1 cellular context compared by ENCODE assay signal in genomic region chr4:139301143-139301820, GRCh38.
TF ChIP-seq lines count a peak whose summit lies in the region.

TSS of gene NAA15 (plus strand) at chr4:139301505. CDS start at chr4:139301778, 273 bp downstream.

TF ChIP-seq in HepG2, 621 proteins besides CTCF, POLR2A, EP300 and RAD21 (continued from another document and continues in another):
- TF ChIP-seq ZNF318 (CRISPR knock-in tag; IDR thresholded peaks at IDR 0.05) (no peak), ETV6 (CRISPR knock-in tag; conservative IDR thresholded peaks at IDR 0.05) (no peak), SOX13 (IDR thresholded peaks at IDR 0.05) (no peak), SOX13 (CRISPR knock-in tag; conservative IDR thresholded peaks at IDR 0.05 in 1 of 2, IDR thresholded peaks at IDR 0.05 in 1 of 2) (peak in 1 of 2 experiments; percentile 52; a peak in 1 of 4 replicates), PAX8 (CRISPR knock-in tag; IDR thresholded peaks at IDR 0.05; ENCODE audit: borderline replicate concordance) (no peak), DMAP1 (CRISPR knock-in tag; IDR thresholded peaks at IDR 0.05) (peak; percentile 96), ZNF329 (CRISPR knock-in tag; IDR thresholded peaks at IDR 0.05; ENCODE audit: low read depth) (0 out of 2 replicates have a peak, but pooled peaks have one; percentile 75), ZNF558 (CRISPR knock-in tag; IDR thresholded peaks at IDR 0.05; ENCODE audit: borderline replicate concordance) (no peak), HMG20A (CRISPR knock-in tag; IDR thresholded peaks at IDR 0.05; ENCODE audit: borderline replicate concordance) (no peak), HNF4A (CRISPR knock-in tag; IDR thresholded peaks at IDR 0.05) (no peak; the same call in 1 of the 2 replicates), ELF1 (CRISPR knock-in tag; IDR thresholded peaks at IDR 0.05) (peak; percentile 63), ZKSCAN1 (IDR thresholded peaks at IDR 0.05; ENCODE audit: low read length) (no peak), ATF7-NPFF (CRISPR knock-in tag; IDR thresholded peaks at IDR 0.05; ENCODE audit: low read depth) (peak; percentile 10), ZSCAN31 (CRISPR knock-in tag; IDR thresholded peaks at IDR 0.05; ENCODE audit: low read depth) (peak; percentile 54; the same call in 1 of the 2 replicates), EED (CRISPR knock-in tag; IDR thresholded peaks at IDR 0.05) (peak; percentile 43; the same call in 1 of the 2 replicates), TAF15 (IDR thresholded peaks at IDR 0.05; ENCODE audit: low read depth, low read length, poor library complexity, severe bottlenecking) (no peak), ZNF563 (CRISPR knock-in tag; IDR thresholded peaks at IDR 0.05) (no peak), BATF2 (CRISPR knock-in tag; IDR thresholded peaks at IDR 0.05) (no peak), MAF1 (CRISPR knock-in tag; IDR thresholded peaks at IDR 0.05; ENCODE audit: borderline replicate concordance) (no peak), ZSCAN29 (CRISPR knock-in tag; conservative IDR thresholded peaks at IDR 0.05) (no peak), FOSL2 (CRISPR knock-in tag; IDR thresholded peaks at IDR 0.05) (no peak; the same call in none of the 2 replicates), ELK4 (CRISPR knock-in tag; IDR thresholded peaks at IDR 0.05; ENCODE audit: borderline replicate concordance) (no peak), ZNF841 (CRISPR knock-in tag; IDR thresholded peaks at IDR 0.05; ENCODE audit: borderline replicate concordance) (no peak), ZNF75D (CRISPR knock-in tag; IDR thresholded peaks at IDR 0.05; ENCODE audit: borderline replicate concordance) (peak; percentile 58; the same call in 1 of the 2 replicates), PBX3 (CRISPR knock-in tag; IDR thresholded peaks at IDR 0.05; ENCODE audit: borderline replicate concordance) (no peak), NCOA1 (CRISPR knock-in tag; IDR thresholded peaks at IDR 0.05) (no peak; the same call in 1 of the 2 replicates), ZNF24 (IDR thresholded peaks at IDR 0.05) (no peak), THAP9 (CRISPR knock-in tag; IDR thresholded peaks at IDR 0.05; ENCODE audit: borderline replicate concordance) (peak; percentile 98), ASH2L (IDR thresholded peaks at IDR 0.05; ENCODE audit: insufficient read length, low read depth, low read length) (peak; percentile 96), JUND (CRISPR knock-in tag; IDR thresholded peaks at IDR 0.05) (no peak), BRD4 (CRISPR knock-in tag; IDR thresholded peaks at IDR 0.05) (peak; percentile 21; the same call in 1 of the 2 replicates), RBM39 (IDR thresholded peaks at IDR 0.05; ENCODE audit: low read depth, low read length, poor library complexity, severe bottlenecking) (peak; percentile 65), DDIT3 (CRISPR knock-in tag; IDR thresholded peaks at IDR 0.05) (no peak), ZUFSP (CRISPR knock-in tag; IDR thresholded peaks at IDR 0.05; ENCODE audit: borderline replicate concordance) (no peak), HDAC1 (CRISPR knock-in tag; IDR thresholded peaks at IDR 0.05) (peak; percentile 75), ZBTB1 (CRISPR knock-in tag; IDR thresholded peaks at IDR 0.05; ENCODE audit: borderline replicate concordance) (no peak), ZNF639 (CRISPR knock-in tag; conservative IDR thresholded peaks at IDR 0.05) (peak; percentile 58; the same call in 1 of the 2 replicates), ZBTB38 (CRISPR knock-in tag; IDR thresholded peaks at IDR 0.05) (peak; percentile 48; the same call in 1 of the 2 replicates), FOSL1 (CRISPR knock-in tag; IDR thresholded peaks at IDR 0.05; ENCODE audit: borderline replicate concordance) (no peak), EEA1 (CRISPR knock-in tag; IDR thresholded peaks at IDR 0.05; ENCODE audit: borderline replicate concordance) (no peak; the same call in 1 of the 2 replicates), ZNF207 (IDR thresholded peaks at IDR 0.05; ENCODE audit: borderline replicate concordance) (no peak), RFXAP (CRISPR knock-in tag; IDR thresholded peaks at IDR 0.05; ENCODE audit: borderline replicate concordance) (peak; percentile 8; the same call in 1 of the 2 replicates)
